In the genomic region with DNA sequence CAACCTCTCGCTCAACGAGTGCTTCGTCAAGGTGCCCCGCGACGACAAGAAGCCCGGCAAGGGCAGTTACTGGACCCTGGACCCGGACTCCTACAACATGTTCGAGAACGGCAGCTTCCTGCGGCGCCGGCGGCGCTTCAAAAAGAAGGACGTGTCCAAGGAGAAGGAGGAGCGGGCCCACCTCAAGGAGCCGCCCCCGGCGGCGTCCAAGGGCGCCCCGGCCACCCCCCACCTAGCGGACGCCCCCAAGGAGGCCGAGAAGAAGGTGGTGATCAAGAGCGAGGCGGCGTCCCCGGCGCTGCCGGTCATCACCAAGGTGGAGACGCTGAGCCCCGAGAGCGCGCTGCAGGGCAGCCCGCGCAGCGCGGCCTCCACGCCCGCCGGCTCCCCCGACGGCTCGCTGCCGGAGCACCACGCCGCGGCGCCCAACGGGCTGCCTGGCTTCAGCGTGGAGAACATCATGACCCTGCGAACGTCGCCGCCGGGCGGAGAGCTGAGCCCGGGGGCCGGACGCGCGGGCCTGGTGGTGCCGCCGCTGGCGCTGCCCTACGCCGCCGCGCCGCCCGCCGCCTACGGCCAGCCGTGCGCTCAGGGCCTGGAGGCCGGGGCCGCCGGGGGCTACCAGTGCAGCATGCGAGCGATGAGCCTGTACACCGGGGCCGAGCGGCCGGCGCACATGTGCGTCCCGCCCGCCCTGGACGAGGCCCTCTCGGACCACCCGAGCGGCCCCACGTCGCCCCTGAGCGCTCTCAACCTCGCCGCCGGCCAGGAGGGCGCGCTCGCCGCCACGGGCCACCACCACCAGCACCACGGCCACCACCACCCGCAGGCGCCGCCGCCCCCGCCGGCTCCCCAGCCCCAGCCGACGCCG, we compare ENCODE assay signal across 9 cellular contexts. TPM values are rescaled to one million over a fixed set of nuclear protein-coding genes. Genes with fewer than 3 reads are reported as not detected.
DNase-seq lines count a peak whose midpoint lies in the region; ATAC-seq and TF ChIP-seq lines count a peak whose summit lies in the region.
"Had no signal": no experiment of that assay in that cellular context is flagged by ENCODE, and none has a peak within 500 bp of the region (broad histone marks: within the 10 kb centered on the region; RNA-seq: fewer than 3 reads in every experiment).

No MANE protein-coding gene starts in this region.

- DNase-seq in AG04449 (ENCODE audit: low read depth, low spot score) (no peak), LHCN-M2 (ENCODE audit: low read depth) (peak; percentile 50), epithelial cell of proximal tubule (ENCODE audit: low read depth) (no peak), myocyte (ENCODE audit: low read depth) (peak; percentile 68), amniotic stem cell (lab: John Stamatoyannopoulos, UW) (no peak)
- DNase-seq in activated CD4-positive, alpha-beta T cell treated with anti-CD3 and anti-CD28 coated beads, Interleukin-2, amount 50 U/mL, for 4 hours, result no peak
- DNase-seq in stimulated activated CD4-positive, alpha-beta T cell treated with anti-CD3 and anti-CD28 coated beads, Interleukin-2, amount 100 ng/mL, for 24 hours, result no peak
- DNase-seq: Peyer's patch had no signal

- ATAC-seq in HG03159 (IDR thresholded peaks at IDR 0.05; ENCODE audit: unreplicated experiment), result no peak

- peak overlapping the region; percentile 91 for H3K4me3 ChIP-seq in AG04449 (ENCODE audit: low read depth, low read length)
- H3K4me3 ChIP-seq in epithelial cell of proximal tubule (ENCODE audit: low read depth, low read length), result peak overlapping the region; percentile 53

- TF ChIP-seq CTCF in AG04449 (IDR thresholded peaks at IDR 0.05; ENCODE audit: insufficient read depth, low read length, missing control alignments) (peak; percentile 30), epithelial cell of proximal tubule (conservative IDR thresholded peaks at IDR 0.05; ENCODE audit: low read depth, low read length) (no peak)

- CTCF ChIA-PET in AG04449 (lab: Yijun Ruan, JAX), result interaction anchor here (1.0 to 16.0 kb wide), 3 partner anchors 113 to 493 kb away, joined by 5 to 309 read pairs (median 5); no protein-coding TSS in a partner anchor

- POLR2A ChIA-PET in AG04449 (lab: Yijun Ruan, JAX), result interaction anchor here (0.9 to 1.8 kb wide), 4 partner anchors 8 to 97 kb away, joined by 3 to 7 read pairs (median 5); no protein-coding TSS in a partner anchor

RNA-seq across cellular contexts. Expression of a gene that starts 1.3 kb away (rescaled TPM):
- total RNA-seq in LHCN-M2 (2014; rRNA removed), result 5.1 and 8.3 TPM in 2 replicates
- polyA plus RNA-seq in LHCN-M2 (2012), result 22.1 TPM
- total RNA-seq in epithelial cell of proximal tubule, result 26.5 and 30.1 TPM in 2 replicates
- 0.45 and 1.0 TPM in 2 replicates for total RNA-seq in myocyte
- polyA plus RNA-seq in myocyte (2012), result 4.0 TPM

RNA-seq across cellular contexts. Expression of a gene that starts 10.4 kb away (rescaled TPM):
- 4.1 and 5.3 TPM in 2 replicates for total RNA-seq in LHCN-M2 (2014; rRNA removed)
- polyA plus RNA-seq in LHCN-M2 (2012), result 1.7 TPM
- total RNA-seq in epithelial cell of proximal tubule, result 11.6 and 14.6 TPM in 2 replicates
- 0.67 and 1.5 TPM in 2 replicates for total RNA-seq in myocyte
- polyA plus RNA-seq in myocyte (2012), result 0.50 TPM

RNA-seq across cellular contexts. Expression of a gene that starts 12.9 kb away (rescaled TPM):
- total RNA-seq in LHCN-M2 (2014; rRNA removed) (10.5 and 15.0 TPM in 2 replicates), epithelial cell of proximal tubule (7.1 and 13.2 TPM in 2 replicates), myocyte (13.0 and 17.9 TPM in 2 replicates)
- 8.4 TPM for polyA plus RNA-seq in LHCN-M2 (2012)
- polyA plus RNA-seq in myocyte (2012), result 14.5 TPM

RNA-seq across cellular contexts. Expression of a gene that starts 57.6 kb away (rescaled TPM):
- total RNA-seq in LHCN-M2 (2014; rRNA removed), result not detected in 2 replicates
- not detected for polyA plus RNA-seq in LHCN-M2 (2012)
- 0.12 TPM in 1 of 2 replicates, not detected in the other for total RNA-seq in epithelial cell of proximal tubule
- total RNA-seq in myocyte, result not detected in 2 replicates
- polyA plus RNA-seq in myocyte (2012), result not detected

Comparison
In these comparisons a context has a peak if more than half of its experiments do, and no peak if none do; other contexts are left out.
1. DNase-seq: peak in LHCN-M2 (single experiment) and myocyte (single experiment); none in AG04449 (single experiment), epithelial cell of proximal tubule (single experiment), activated CD4-positive, alpha-beta T cell treated with anti-CD3 and anti-CD28 coated beads, Interleukin-2, amount 50 U/mL, for 4 hours (0 of 2), stimulated activated CD4-positive, alpha-beta T cell treated with anti-CD3 and anti-CD28 coated beads, Interleukin-2, amount 100 ng/mL, for 24 hours (0 of 2) and amniotic stem cell (single experiment).